ENCODE assay signal across 1 cellular context in the genomic region with DNA sequence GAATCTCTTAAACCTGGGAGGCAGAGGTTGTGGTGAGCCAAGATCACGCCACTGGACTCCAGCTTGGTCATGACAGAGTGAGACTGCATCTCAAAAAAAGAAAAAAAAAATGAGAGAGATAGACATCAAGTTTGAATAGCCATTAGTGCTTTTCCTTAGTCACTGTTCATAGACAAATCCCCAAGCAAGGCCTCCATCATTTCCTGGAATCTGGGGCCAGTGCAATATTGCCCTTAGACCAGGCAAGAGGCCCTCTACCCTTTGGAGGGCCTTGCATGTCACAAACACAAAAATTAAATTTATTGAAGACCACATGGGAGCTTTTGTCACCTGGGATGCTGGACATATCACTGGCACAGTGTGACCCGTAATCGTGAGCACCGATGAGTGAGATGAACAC.
TF ChIP-seq lines count a peak whose summit lies in the region.

No MANE protein-coding gene starts in this region.

TF ChIP-seq in GM12878, 131 proteins besides CTCF, POLR2A, EP300 and RAD21 (continued from another document):
- TF ChIP-seq MEF2A (IDR thresholded peaks at IDR 0.05; ENCODE audit: insufficient read depth, low read depth, low read length) (no peak), PAX5 (IDR thresholded peaks at IDR 0.05; ENCODE audit: borderline replicate concordance, low read depth, low read length) (no peak), POLR2AphosphoS5 (IDR thresholded peaks at IDR 0.05; ENCODE audit: low read length) (no peak), CBX5 (IDR thresholded peaks at IDR 0.05; ENCODE audit: low read depth) (no peak), ZNF24 (IDR thresholded peaks at IDR 0.05) (no peak)
- TF ChIP-seq, protein P1, sequence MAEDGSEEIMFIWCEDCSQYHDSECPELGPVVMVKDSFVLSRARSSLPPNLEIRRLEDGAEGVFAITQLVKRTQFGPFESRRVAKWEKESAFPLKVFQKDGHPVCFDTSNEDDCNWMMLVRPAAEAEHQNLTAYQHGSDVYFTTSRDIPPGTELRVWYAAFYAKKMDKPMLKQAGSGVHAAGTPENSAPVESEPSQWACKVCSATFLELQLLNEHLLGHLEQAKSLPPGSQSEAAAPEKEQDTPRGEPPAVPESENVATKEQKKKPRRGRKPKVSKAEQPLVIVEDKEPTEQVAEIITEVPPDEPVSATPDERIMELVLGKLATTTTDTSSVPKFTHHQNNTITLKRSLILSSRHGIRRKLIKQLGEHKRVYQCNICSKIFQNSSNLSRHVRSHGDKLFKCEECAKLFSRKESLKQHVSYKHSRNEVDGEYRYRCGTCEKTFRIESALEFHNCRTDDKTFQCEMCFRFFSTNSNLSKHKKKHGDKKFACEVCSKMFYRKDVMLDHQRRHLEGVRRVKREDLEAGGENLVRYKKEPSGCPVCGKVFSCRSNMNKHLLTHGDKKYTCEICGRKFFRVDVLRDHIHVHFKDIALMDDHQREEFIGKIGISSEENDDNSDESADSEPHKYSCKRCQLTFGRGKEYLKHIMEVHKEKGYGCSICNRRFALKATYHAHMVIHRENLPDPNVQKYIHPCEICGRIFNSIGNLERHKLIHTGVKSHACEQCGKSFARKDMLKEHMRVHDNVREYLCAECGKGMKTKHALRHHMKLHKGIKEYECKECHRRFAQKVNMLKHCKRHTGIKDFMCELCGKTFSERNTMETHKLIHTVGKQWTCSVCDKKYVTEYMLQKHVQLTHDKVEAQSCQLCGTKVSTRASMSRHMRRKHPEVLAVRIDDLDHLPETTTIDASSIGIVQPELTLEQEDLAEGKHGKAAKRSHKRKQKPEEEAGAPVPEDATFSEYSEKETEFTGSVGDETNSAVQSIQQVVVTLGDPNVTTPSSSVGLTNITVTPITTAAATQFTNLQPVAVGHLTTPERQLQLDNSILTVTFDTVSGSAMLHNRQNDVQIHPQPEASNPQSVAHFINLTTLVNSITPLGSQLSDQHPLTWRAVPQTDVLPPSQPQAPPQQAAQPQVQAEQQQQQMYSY (CRISPR knock-in tag; IDR thresholded peaks at IDR 0.05), result no peak
